ENCODE assay signal across 19 cellular contexts in genomic region chr19:17467471-17468301, GRCh38. TPM values are rescaled to one million over a fixed set of nuclear protein-coding genes. Genes with fewer than 3 reads are reported as not detected.
DNase-seq lines count a peak whose midpoint lies in the region; ATAC-seq and TF ChIP-seq lines count a peak whose summit lies in the region.
"Had no signal": no experiment of that assay in that cellular context is flagged by ENCODE, and none has a peak within 500 bp of the region (broad histone marks: within the 10 kb centered on the region; RNA-seq: fewer than 3 reads in every experiment).

No MANE protein-coding gene starts in this region.

- no peak for TF ChIP-seq CTCF in esophagus muscularis mucosa (IDR thresholded peaks at IDR 0.05)
- TF ChIP-seq CTCF in psoas muscle (IDR thresholded peaks at IDR 0.05) = no peak

- no peaks in the 10 kb centered on the region for H3K9me3 Mint-ChIP-seq in IgD-negative memory B cell
- H3K9me3 Mint-ChIP-seq: activated naive CD8-positive, alpha-beta T cell treated with anti-CD3 and anti-CD28 coated beads, Interleukin-2, amount 10 ng/mL, durations not matched to agents 7 days and 5 days had no signal

- H3K27ac ChIP-seq in BLaER1 (peak overlapping the region; percentile 30; the same call in 1 of the 2 replicates), esophagus muscularis mucosa (replicated peaks in 1 of 4) (peak overlapping the region; percentile 87 to 94 (median 92)), psoas muscle (peak overlapping the region; percentile 93)
- H3K27ac ChIP-seq: foreskin keratinocyte, neutrophil had no signal

- H3K4me3 Mint-ChIP-seq in IgD-negative memory B cell = peak overlapping the region in 3 of 4 donors; percentile 63 to 79 (median 78)
- H3K4me3 Mint-ChIP-seq: activated naive CD8-positive, alpha-beta T cell treated with anti-CD3 and anti-CD28 coated beads, Interleukin-2, amount 10 ng/mL, durations not matched to agents 7 days and 5 days had no signal

- peak overlapping the region; percentile 94 for H3K4me2 ChIP-seq in BLaER1

- peak in 1 of 4 donors; percentile 14 for ATAC-seq in psoas muscle
- ATAC-seq in GM19463 (IDR thresholded peaks at IDR 0.05; ENCODE audit: unreplicated experiment) = no peak
- ATAC-seq: foreskin keratinocyte had no signal

- H3K36me3 ChIP-seq in BLaER1 = no peaks in the 10 kb centered on the region
- H3K36me3 ChIP-seq in esophagus muscularis mucosa = no peaks in the 10 kb centered on the region
- no peaks in the 10 kb centered on the region for H3K36me3 ChIP-seq in psoas muscle (ENCODE audit: insufficient read depth in 1 of 2, low read depth in 1 of 2)
- H3K36me3 ChIP-seq: BE2C, neutrophil had no signal

- TF ChIP-seq POLR2A in esophagus muscularis mucosa (IDR thresholded peaks at IDR 0.05; ENCODE audit: low read depth) = no peak

- H4K20me1 ChIP-seq in BLaER1 = peaks cover 5% of the 10 kb centered on the region; the same call in 1 of the 2 replicates

- TF ChIP-seq EP300 in esophagus muscularis mucosa (IDR thresholded peaks at IDR 0.05) = no peak

- H3K36me3 Mint-ChIP-seq in IgD-negative memory B cell = no peaks in the 10 kb centered on the region
- H3K36me3 Mint-ChIP-seq: activated naive CD8-positive, alpha-beta T cell treated with anti-CD3 and anti-CD28 coated beads, Interleukin-2, amount 10 ng/mL, durations not matched to agents 7 days and 5 days had no signal

- intact Hi-C loops in esophagus muscularis mucosa (cut with DNase I) = loop anchor here (5.0 kb wide), 1 partner anchor 120 kb away; no protein-coding TSS in a partner anchor
- intact Hi-C loops in psoas muscle (cut with DNase I) = loop anchor here (2.0 to 5.0 kb wide), 2 partner anchors 73 to 120 kb away; partner anchors contain the start of gene CCDC194 (in 1 of the 2)

- peaks cover 60% of the 10 kb centered on the region for H3K4me1 ChIP-seq in BLaER1
- H3K4me1 ChIP-seq in esophagus muscularis mucosa = peaks cover 28 to 49% (median 41%) of the 10 kb centered on the region in 4 donors
- peaks cover 29% of the 10 kb centered on the region for H3K4me1 ChIP-seq in psoas muscle
- H3K4me1 ChIP-seq: foreskin keratinocyte had no signal

- H3K27ac Mint-ChIP-seq in IgD-negative memory B cell = peak overlapping the region in 2 of 3 donors; percentile 27 to 32
- H3K27ac Mint-ChIP-seq: activated naive CD8-positive, alpha-beta T cell treated with anti-CD3 and anti-CD28 coated beads, Interleukin-2, amount 10 ng/mL, durations not matched to agents 7 days and 5 days had no signal

- no peaks in the 10 kb centered on the region for H3K27me3 Mint-ChIP-seq in IgD-negative memory B cell

- no peak overlapping the region for H3K4me3 ChIP-seq in BLaER1
- no peak overlapping the region for H3K4me3 ChIP-seq in esophagus muscularis mucosa
- H3K4me3 ChIP-seq in psoas muscle = peak overlapping the region; percentile 88

- H3K27me3 ChIP-seq in BLaER1 (no peaks in the 10 kb centered on the region), esophagus muscularis mucosa (peaks cover 0 to 1% (median 0%) of the 10 kb centered on the region in 4 donors), psoas muscle (ENCODE audit: insufficient read depth in 3 of 3, low read length in 2 of 3) (no peaks in the 10 kb centered on the region)
- H3K27me3 ChIP-seq: BE2C, foreskin keratinocyte had no signal

- peaks cover 3 to 16% (median 13%) of the 10 kb centered on the region in 3 donors for H3K4me1 Mint-ChIP-seq in IgD-negative memory B cell

- DNase-seq in esophagus muscularis mucosa (ENCODE audit: extremely low spot score) (no peak), psoas muscle (peak in 1 of 2 donors; percentile 78), NOMO-1 treated with DMSO at 0.1 percent for 48 hours (lab: John Stamatoyannopoulos, UW; ENCODE audit: unreplicated experiment) (no peak)
- DNase-seq in activated CD4-positive, alpha-beta T cell treated with anti-CD3 and anti-CD28 coated beads, Interleukin-2, amount 50 U/mL, for 48 hours = no peak
- no peak for DNase-seq in activated CD4-positive, alpha-beta T cell treated with anti-CD3 and anti-CD28 coated beads for 4 hours
- DNase-seq: activated naive CD8-positive, alpha-beta T cell treated with anti-CD3 and anti-CD28 coated beads, Interleukin-2, amount 10 ng/mL, durations not matched to agents 7 days and 5 days; BE2C; dermis blood vessel endothelial cell; foreskin keratinocyte; NCI-H1092 had no signal

- WGBS in esophagus muscularis mucosa = 75% methylated on average over 12 of the region's 12 CpGs
- WGBS in psoas muscle, 3 donors = 43 to 66% (median 46%) methylated on average over 12 of the region's 12 CpGs

- H3K9ac ChIP-seq in BLaER1 = peak overlapping the region; percentile 60; the same call in 1 of the 2 replicates

- no peaks in the 10 kb centered on the region for H3K9me3 ChIP-seq in BLaER1
- no peaks in the 10 kb centered on the region for H3K9me3 ChIP-seq in esophagus muscularis mucosa
- H3K9me3 ChIP-seq in psoas muscle = no peaks in the 10 kb centered on the region
- H3K9me3 ChIP-seq: BE2C, neutrophil had no signal

RNA-seq across cellular contexts. Expression of gene SLC27A1, which starts 2.6 kb away (rescaled TPM):
- polyA plus RNA-seq in IgD-negative memory B cell (4.5 TPM), psoas muscle (10 to 100 TPM; 11.8 to 30.6 (median 24.1) TPM)
- total RNA-seq in esophagus muscularis mucosa (10 to 100 TPM; 15.9 to 26.1 (median 19.4) TPM), psoas muscle (10 to 100 TPM; 18.4 to 40.1 (median 27.9) TPM)

RNA-seq across cellular contexts. Expression of gene NXNL1, which starts 7.0 kb away (rescaled TPM):
- polyA plus RNA-seq in IgD-negative memory B cell (not detected), psoas muscle (under 1 TPM in 2 of 3 donors, not detected in 1; 0.14 to 0.64 TPM)
- total RNA-seq in esophagus muscularis mucosa (not detected), psoas muscle (1 to 10 TPM in 1 of 4 donors, under 1 TPM in 3; 0.43 to 1.0 (median 0.72) TPM)
- total RNA-seq: activated naive CD8-positive, alpha-beta T cell treated with anti-CD3 and anti-CD28 coated beads, Interleukin-2, amount 10 ng/mL, durations not matched to agents 7 days and 5 days; dermis blood vessel endothelial cell; foreskin keratinocyte; G401; H7; NCI-H460; RPMI7951 had no signal
- polyA plus RNA-seq: foreskin keratinocyte, keratinocyte had no signal

RNA-seq across cellular contexts. Expression of gene TMEM221, which starts 19.2 kb away (rescaled TPM):
- not detected for polyA plus RNA-seq in IgD-negative memory B cell
- under 1 TPM in 2 of 4 donors, not detected in 2; 0.26 to 0.75 TPM for total RNA-seq in esophagus muscularis mucosa
- total RNA-seq in psoas muscle = under 1 TPM in 1 of 4 donors, not detected in 3; 0.39 TPM
- under 1 TPM in 2 of 3 donors, not detected in 1; 0.04 to 0.25 TPM for polyA plus RNA-seq in psoas muscle
- total RNA-seq: activated naive CD8-positive, alpha-beta T cell treated with anti-CD3 and anti-CD28 coated beads, Interleukin-2, amount 10 ng/mL, durations not matched to agents 7 days and 5 days; dermis blood vessel endothelial cell; H7; RPMI7951 had no signal

RNA-seq across cellular contexts. Expression of gene PGLS, which starts 43.8 kb away (rescaled TPM):
- polyA plus RNA-seq in IgD-negative memory B cell = 106 TPM
- total RNA-seq in esophagus muscularis mucosa = 10 to 100 TPM; 39.0 to 75.5 (median 49.9) TPM
- total RNA-seq in psoas muscle = 10 to 100 TPM; 14.8 to 17.3 (median 16.3) TPM
- 10 to 100 TPM; 11.7 to 53.5 (median 18.3) TPM for polyA plus RNA-seq in psoas muscle

RNA-seq across cellular contexts. Expression of gene MVB12A, which starts 47.8 kb away (rescaled TPM):
- 22.2 TPM for polyA plus RNA-seq in IgD-negative memory B cell
- total RNA-seq in esophagus muscularis mucosa = 10 to 100 TPM; 24.5 to 66.1 (median 56.1) TPM
- 10 to 100 TPM; 15.6 to 23.7 (median 18.9) TPM for total RNA-seq in psoas muscle
- polyA plus RNA-seq in psoas muscle = 10 to 100 TPM; 29.4 to 79.7 (median 43.1) TPM

Comparison
In these comparisons a context has a peak if more than half of its experiments do, and no peak if none do; other contexts are left out.
1. H3K27ac ChIP-seq: peak in every context shown above with its lines; median percentile 93 in psoas muscle; 92 in esophagus muscularis mucosa; 30 in BLaER1.